ENCODE assay signal across 8 cellular contexts in the genomic region with DNA sequence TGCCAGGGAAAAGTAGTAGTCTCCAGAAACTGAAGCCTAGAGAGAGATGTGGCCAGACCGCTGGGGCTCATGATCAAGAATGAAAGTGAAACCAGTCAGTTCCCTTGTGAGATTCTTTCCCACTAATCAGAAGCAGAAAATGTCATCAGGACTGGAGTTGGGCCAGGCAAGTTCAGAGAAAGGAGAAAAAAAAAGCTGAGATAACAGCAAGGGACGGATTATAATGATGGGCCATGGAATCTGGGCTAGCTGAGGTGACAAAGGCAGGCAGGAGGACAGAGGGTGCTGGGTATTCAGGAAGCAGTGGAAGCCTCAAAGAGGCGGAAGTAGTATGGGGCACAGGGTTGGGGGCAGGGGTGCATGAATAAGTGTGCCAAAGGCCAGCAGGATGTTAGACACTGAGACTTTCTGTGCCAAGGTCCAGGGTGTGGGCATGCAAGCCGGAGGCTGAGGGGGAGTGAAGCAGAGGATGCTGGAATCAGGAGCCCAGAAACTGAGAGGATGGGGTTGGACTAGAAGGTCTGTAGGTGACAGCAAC. TPM values are rescaled to one million over a fixed set of nuclear protein-coding genes. Genes with fewer than 3 reads are reported as not detected.
A peak's percentile ranks its signal among the peaks of the same experiment; 100 is the strongest.
DNase-seq lines count a peak whose midpoint lies in the region; ATAC-seq and TF ChIP-seq lines count a peak whose summit lies in the region.

No MANE protein-coding gene starts in this region.

- H3K27ac Mint-ChIP-seq in activated naive CD4-positive, alpha-beta T cell treated with anti-CD3 and anti-CD28 coated beads, Interleukin-2, amount 50 U/mL, for 72 hours, result peak overlapping the region; percentile 84 to 87

- H3K36me3 Mint-ChIP-seq in activated naive CD4-positive, alpha-beta T cell treated with anti-CD3 and anti-CD28 coated beads, Interleukin-2, amount 50 U/mL, for 72 hours, result peaks cover 19 to 28% of the 10 kb centered on the region in 2 donors

- TF ChIP-seq POLR2A in Raji (IDR thresholded peaks at IDR 0.05; ENCODE audit: insufficient read depth, low read depth, low read length), result peak; percentile 23; the same call in 1 of the 2 replicates

- no peaks in the 10 kb centered on the region for H3K9me3 Mint-ChIP-seq in activated naive CD4-positive, alpha-beta T cell treated with anti-CD3 and anti-CD28 coated beads, Interleukin-2, amount 50 U/mL, for 72 hours

- DNase-seq in GM03348 (ENCODE audit: low spot score), result peak; percentile 52
- DNase-seq in activated naive CD4-positive, alpha-beta T cell treated with anti-CD3 and anti-CD28 coated beads, Interleukin-2, amount 50 U/mL, for 72 hours (ENCODE audit: low spot score in 2 of 2), result peak; percentile 8 to 55
- peak in 26 of 42 donors; percentile 11 to 62 (median 27) for DNase-seq in head of caudate nucleus
- DNase-seq in retinal pigment epithelial cell (ENCODE audit: low read depth), result peak; percentile 17
- DNase-seq in mesenteric fat pad (ENCODE audit: low spot score), result no peak

- intact Hi-C loops in head of caudate nucleus (cut with DNase I), result loop anchor here (5.0 to 10.0 kb wide), 3 partner anchors 103 to 690 kb away; a partner anchor contains a TSS

- ATAC-seq in HG02610 (IDR thresholded peaks at IDR 0.05; ENCODE audit: unreplicated experiment) (peak; percentile 44), HG02588 (IDR thresholded peaks at IDR 0.05; ENCODE audit: unreplicated experiment) (no peak)
- ATAC-seq in activated naive CD4-positive, alpha-beta T cell treated with anti-CD3 and anti-CD28 coated beads, Interleukin-2, amount 50 U/mL, for 72 hours, result peak; percentile 42 to 62

- no peak for TF ChIP-seq CTCF in retinal pigment epithelial cell (conservative IDR thresholded peaks at IDR 0.05; ENCODE audit: low read depth, low read length)

- H3K4me3 ChIP-seq in retinal pigment epithelial cell (ENCODE audit: low read length), result no peak overlapping the region

RNA-seq across cellular contexts. Expression of a gene that starts 2.5 kb away (rescaled TPM):
- 10 to 100 TPM; 18.5 to 35.7 TPM for total RNA-seq in activated naive CD4-positive, alpha-beta T cell treated with anti-CD3 and anti-CD28 coated beads, Interleukin-2, amount 50 U/mL, for 72 hours
- total RNA-seq in mesenteric fat pad, result 14.0 TPM

RNA-seq across cellular contexts. Expression of a gene that starts 21.7 kb away (rescaled TPM):
- not detected for total RNA-seq in activated naive CD4-positive, alpha-beta T cell treated with anti-CD3 and anti-CD28 coated beads, Interleukin-2, amount 50 U/mL, for 72 hours
- not detected for total RNA-seq in mesenteric fat pad
